25 cellular contexts compared by ENCODE assay signal in genomic region chr3:29447946-29448632, GRCh38.
DNase-seq lines count a peak whose midpoint lies in the region; ATAC-seq, FAIRE-seq and TF ChIP-seq lines count a peak whose summit lies in the region.
"Had no signal": no experiment of that assay in that cellular context is flagged by ENCODE, and none has a peak within 500 bp of the region (broad histone marks: within the 10 kb centered on the region; RNA-seq: fewer than 3 reads in every experiment).

No MANE protein-coding gene starts in this region.

- H3K27ac Mint-ChIP-seq in neural crest cell (ENCODE audit: unreplicated experiment), result peak overlapping the region; percentile 24
- no peak overlapping the region for H3K27ac Mint-ChIP-seq in activated T-cell treated with anti-CD3 and anti-CD28 coated beads, Interleukin-2, amount 50 U/mL, for 24 hours
- H3K27ac Mint-ChIP-seq: activated CD8-positive, alpha-beta T cell treated with anti-CD3 and anti-CD28 coated beads for 36 hours; activated naive CD4-positive, alpha-beta T cell treated with anti-CD3 and anti-CD28 coated beads for 36 hours; CD8-positive, alpha-beta memory T cell; dendritic cell treated with granulocyte-macrophage colony-stimulating factor and Interleukin-4, amounts not matched to agents 40 ng/mL and 50 ng/mL, for 4 days; stimulated activated naive B cell treated with anti-CD40 and anti-IgM and Interleukin-4, amounts not matched to agents 10 μg/mL and 1 μg/mL and 100 μg/mL, for 72 hours had no signal

- peaks cover 2% of the 10 kb centered on the region for H3K9me3 Mint-ChIP-seq in neural crest cell
- peaks cover 3% of the 10 kb centered on the region for H3K9me3 Mint-ChIP-seq in activated T-cell treated with anti-CD3 and anti-CD28 coated beads, Interleukin-2, amount 50 U/mL, for 24 hours
- H3K9me3 Mint-ChIP-seq: activated CD8-positive, alpha-beta T cell treated with anti-CD3 and anti-CD28 coated beads for 36 hours; dendritic cell treated with granulocyte-macrophage colony-stimulating factor and Interleukin-4, amounts not matched to agents 40 ng/mL and 50 ng/mL, for 4 days had no signal

- H3K4me1 Mint-ChIP-seq in neural crest cell, result peaks cover 35% of the 10 kb centered on the region
- no peaks in the 10 kb centered on the region for H3K4me1 Mint-ChIP-seq in activated T-cell treated with anti-CD3 and anti-CD28 coated beads, Interleukin-2, amount 50 U/mL, for 24 hours (ENCODE audit: low read depth)
- H3K4me1 Mint-ChIP-seq: CD8-positive, alpha-beta memory T cell; stimulated activated naive B cell treated with anti-CD40 and anti-IgM and Interleukin-4, amounts not matched to agents 10 μg/mL and 1 μg/mL and 100 μg/mL, for 72 hours had no signal

- H3K36me3 Mint-ChIP-seq in neural crest cell (ENCODE audit: low read depth), result peaks cover 5% of the 10 kb centered on the region
- H3K36me3 Mint-ChIP-seq in activated T-cell treated with anti-CD3 and anti-CD28 coated beads, Interleukin-2, amount 50 U/mL, for 24 hours (ENCODE audit: low read depth), result no peaks in the 10 kb centered on the region
- H3K36me3 Mint-ChIP-seq: CD8-positive, alpha-beta memory T cell; stimulated activated naive B cell treated with anti-CD40 and anti-IgM and Interleukin-4, amounts not matched to agents 10 μg/mL and 1 μg/mL and 100 μg/mL, for 72 hours had no signal

- peak; percentile 30 for DNase-seq in HuH-7 (ENCODE audit: low spot score)
- DNase-seq in NCI-H345 (lab: John Stamatoyannopoulos, UW), result peak; percentile 30
- DNase-seq in neural crest cell (ENCODE audit: low read depth, low spot score), result no peak
- no peak for DNase-seq in activated T-cell treated with anti-CD3 and anti-CD28 coated beads, Interleukin-2, amount 50 U/mL, for 24 hours
- DNase-seq in T-helper 2 cell, result no peak
- DNase-seq in GM19239 (ENCODE audit: insufficient read length, low spot score), result no peak
- DNase-seq: activated CD8-positive, alpha-beta memory T cell treated with anti-CD3 and anti-CD28 coated beads, Interleukin-2, amount 50 U/mL, for 48 hours; activated CD8-positive, alpha-beta T cell treated with anti-CD3 and anti-CD28 coated beads for 36 hours; activated naive CD4-positive, alpha-beta T cell treated with anti-CD3 and anti-CD28 coated beads for 36 hours; BE2C; CD8-positive, alpha-beta memory T cell; Karpas-422; left ventricle myocardium inferior; NCI-H1436; NCI-H526; occipital lobe; Right ventricle myocardium superior; stimulated activated naive B cell treated with anti-CD40 and anti-IgM and Interleukin-4, amounts not matched to agents 10 μg/mL and 1 μg/mL and 100 μg/mL, for 72 hours; upper lobe of left lung had no signal

- ATAC-seq in esophagus mucosa (peak; percentile 62), GM19395 (IDR thresholded peaks at IDR 0.05; ENCODE audit: unreplicated experiment) (no peak)
- ATAC-seq: activated CD8-positive, alpha-beta T cell treated with anti-CD3 and anti-CD28 coated beads for 36 hours; gastroesophageal sphincter; Panc1; stimulated activated naive B cell treated with anti-CD40 and anti-IgM and Interleukin-4, amounts not matched to agents 10 μg/mL and 1 μg/mL and 100 μg/mL, for 72 hours had no signal

- no peak for FAIRE-seq in GM19239 (lab: Jason Lieb, UNC)
- FAIRE-seq: GM12892 had no signal

- H3K27me3 Mint-ChIP-seq in neural crest cell (ENCODE audit: low read depth), result no peaks in the 10 kb centered on the region
- peaks cover 4% of the 10 kb centered on the region for H3K27me3 Mint-ChIP-seq in activated T-cell treated with anti-CD3 and anti-CD28 coated beads, Interleukin-2, amount 50 U/mL, for 24 hours
- H3K27me3 Mint-ChIP-seq: activated CD8-positive, alpha-beta T cell treated with anti-CD3 and anti-CD28 coated beads for 36 hours; CD8-positive, alpha-beta memory T cell; dendritic cell treated with granulocyte-macrophage colony-stimulating factor and Interleukin-4, amounts not matched to agents 40 ng/mL and 50 ng/mL, for 4 days had no signal

- TF ChIP-seq CTCF in neural crest cell (conservative IDR thresholded peaks at IDR 0.05), result no peak

- H3K4me3 Mint-ChIP-seq in neural crest cell, result no peak overlapping the region
- H3K4me3 Mint-ChIP-seq in activated T-cell treated with anti-CD3 and anti-CD28 coated beads, Interleukin-2, amount 50 U/mL, for 24 hours, result no peak overlapping the region
- H3K4me3 Mint-ChIP-seq: activated CD8-positive, alpha-beta T cell treated with anti-CD3 and anti-CD28 coated beads for 36 hours; activated naive CD4-positive, alpha-beta T cell treated with anti-CD3 and anti-CD28 coated beads for 36 hours; CD8-positive, alpha-beta memory T cell; dendritic cell treated with granulocyte-macrophage colony-stimulating factor and Interleukin-4, amounts not matched to agents 40 ng/mL and 50 ng/mL, for 4 days; stimulated activated naive B cell treated with anti-CD40 and anti-IgM and Interleukin-4, amounts not matched to agents 10 μg/mL and 1 μg/mL and 100 μg/mL, for 72 hours had no signal

Comparison
In these comparisons a context has a peak if more than half of its experiments do, and no peak if none do; other contexts are left out.
1. DNase-seq: peak in HuH-7 (single experiment) and NCI-H345 (single experiment); none in neural crest cell (single experiment), activated T-cell treated with anti-CD3 and anti-CD28 coated beads, Interleukin-2, amount 50 U/mL, for 24 hours (single experiment), T-helper 2 cell (0 of 5) and GM19239 (single experiment).